Comparison of ENCODE assay signal across 31 cellular contexts in genomic region chr3:26596325-26596724, GRCh38. TPM values are rescaled to one million over a fixed set of nuclear protein-coding genes. Genes with fewer than 3 reads are reported as not detected.
"Had no signal": no experiment of that assay in that cellular context is flagged by ENCODE, and none has a peak within 500 bp of the region (broad histone marks: within the 10 kb centered on the region; RNA-seq: fewer than 3 reads in every experiment).

No MANE protein-coding gene starts in this region.

- ATAC-seq: activated CD4-positive, CD25-positive, alpha-beta regulatory T cell treated with anti-CD3 and anti-CD28 coated beads, Interleukin-2, amount 50 U/mL, for 24 hours; activated CD8-positive, alpha-beta T cell treated with anti-CD3 and anti-CD28 coated beads for 36 hours; activated T-cell treated with anti-CD3 and anti-CD28 coated beads, Interleukin-2, amount 50 U/mL, for 72 hours; PC-3; T-cell had no signal

- H3K27me3 ChIP-seq: adrenal gland, breast epithelium, colonic mucosa, MG63 had no signal

- H3K36me3 ChIP-seq: adrenal gland, breast epithelium, colonic mucosa, MG63 had no signal

- H3K4me2 ChIP-seq: KMS-11 had no signal

- H3K4me1 ChIP-seq: adrenal gland, breast epithelium, colonic mucosa had no signal

- H3K4me3 ChIP-seq: adrenal gland, breast epithelium, colonic mucosa, MG63 had no signal

- H3K9me3 ChIP-seq: adrenal gland, breast epithelium, colonic mucosa, MG63 had no signal

- DNase-seq: activated CD4-positive, alpha-beta T cell treated with anti-CD3 and anti-CD28 coated beads for 4 hours; activated CD8-positive, alpha-beta memory T cell treated with anti-CD3 and anti-CD28 coated beads, Interleukin-2, amount 50 U/mL, for 4 hours; activated CD8-positive, alpha-beta T cell treated with anti-CD3 and anti-CD28 coated beads for 36 hours; activated gamma-delta T cell treated with Interleukin-2 at 50 U/mL for 16 hours; activated naive CD4-positive, alpha-beta T cell treated with anti-CD3 and anti-CD28 coated beads, Interleukin-2, amount 10 ng/mL, durations not matched to agents 7 days and 5 days; activated naive CD8-positive, alpha-beta T cell treated with anti-CD3 and anti-CD28 coated beads for 36 hours; activated T-cell treated with anti-CD3 and anti-CD28 coated beads, Interleukin-2, amount 50 U/mL, for 72 hours; adrenal gland; anterior cingulate cortex; caudate nucleus; colonic mucosa; MG63; NCI-H1092 treated with DMSO at 0.1 percent for 48 hours; NCI-H1417 treated with DMSO at 0.1 percent for 48 hours; NCI-H1694; NCI-H2029; NCI-H345; NCI-H510A; NCI-H69; NK-92 treated with Interleukin-12 subunit alpha and Interleukin-12 subunit beta, amount 100 ng/mL, for 24 hours; PC-3; SHP77 treated with DMSO at 0.1 percent for 48 hours; T-cell; T-helper 2 cell; T1000 had no signal

- H3K27ac ChIP-seq: adrenal gland, colonic mucosa, KMS-11 had no signal

- FAIRE-seq: RCC 7860 had no signal

- H3K9ac ChIP-seq: KMS-11 had no signal

RNA-seq across cellular contexts. Expression of gene LRRC3B, which starts 26.2 kb away (rescaled TPM):
- total RNA-seq: activated CD8-positive, alpha-beta T cell treated with anti-CD3 and anti-CD28 coated beads for 36 hours; activated naive CD8-positive, alpha-beta T cell treated with anti-CD3 and anti-CD28 coated beads for 36 hours; activated T-cell treated with anti-CD3 and anti-CD28 coated beads, Interleukin-2, amount 50 U/mL, for 72 hours; activated T-helper 2 cell treated with anti-CD3 and anti-CD28 coated beads, Interferon-gamma antibody, Interleukin-2, Interleukin-4, amounts not matched to agents 10 μg/mL and 5 μg/mL and 100 μg/mL, durations not matched to agents 14 hours and 24 hours and 36 hours; PC-3; SK-MEL-5; T-cell had no signal
